ENCODE assay signal across 20 cellular contexts in genomic region chr5:51500-51823, GRCh38. TPM values are rescaled to one million over a fixed set of nuclear protein-coding genes. Genes with fewer than 3 reads are reported as not detected.
DNase-seq lines count a peak whose midpoint lies in the region; TF ChIP-seq lines count a peak whose summit lies in the region.
"Had no signal": no experiment of that assay in that cellular context is flagged by ENCODE, and none has a peak within 500 bp of the region (broad histone marks: within the 10 kb centered on the region; RNA-seq: fewer than 3 reads in every experiment).

No MANE protein-coding gene starts in this region.

- 17% methylated on average over 24 of the region's 24 CpGs for WGBS in hepatocyte (ENCODE audit: low lambda C conversion rate, missing lambda C conversion rate)

- H3K4me2 ChIP-seq in hepatocyte (peak overlapping the region; percentile 67), neural progenitor cell (peak overlapping the region; percentile 71)

- H3K27ac ChIP-seq in HUES48 (ENCODE audit: low read depth, low read length) (no peak overlapping the region), hepatocyte (no peak overlapping the region), neural progenitor cell (no peak overlapping the region)
- H3K27ac ChIP-seq: SJSA1 had no signal

- H3K4me1 Mint-ChIP-seq in neural progenitor cell (peaks cover 17% of the 10 kb centered on the region), mesothelial cell of epicardium (peaks cover 2% of the 10 kb centered on the region)

- peaks cover 22% of the 10 kb centered on the region for H3K27me3 Mint-ChIP-seq in neural progenitor cell (ENCODE audit: insufficient read depth, low read depth)
- H3K27me3 Mint-ChIP-seq in mesothelial cell of epicardium (ENCODE audit: low read depth): peaks cover 60% of the 10 kb centered on the region

- DNase-seq in hepatocyte (ENCODE audit: low spot score) (no peak), neural progenitor cell (ENCODE audit: low spot score) (no peak), mesothelial cell of epicardium (ENCODE audit: low spot score in 2 of 2, unreplicated experiment in 2 of 2) (no peak), iPS-NIHi7 (ENCODE audit: extremely low spot score) (no peak), middle frontal gyrus (ENCODE audit: extremely low spot score, low spot score) (no peak), DMS153 treated with DMSO at 0.1 percent for 48 hours (lab: John Stamatoyannopoulos, UW; ENCODE audit: unreplicated experiment) (no peak)
- DNase-seq: BE2C; CD4-positive, CD25-positive, alpha-beta regulatory T cell; COR-L47; GF-D8; HFFc6; IMR-90; NCI-H1436; NCI-H2029; NCI-H2171; NCI-H526 had no signal

- H3K9me3 ChIP-seq in ES-I3 (ENCODE audit: control insufficient read depth, insufficient read depth, low read length) (no peaks in the 10 kb centered on the region), HUES48 (ENCODE audit: control insufficient read depth, insufficient read depth, low read length) (no peaks in the 10 kb centered on the region), hepatocyte (ENCODE audit: low read depth) (no peaks in the 10 kb centered on the region), neural progenitor cell (ENCODE audit: low read depth) (no peaks in the 10 kb centered on the region)
- H3K9me3 ChIP-seq: BE2C, SJSA1 had no signal

- H3K4me3 Mint-ChIP-seq in neural progenitor cell (no peak overlapping the region), mesothelial cell of epicardium (no peak overlapping the region)
- H3K4me3 Mint-ChIP-seq: HFFc6 had no signal

- no peaks in the 10 kb centered on the region for H3K9me2 ChIP-seq in hepatocyte (replicated peaks; ENCODE audit: insufficient read depth)

- H3K9ac ChIP-seq in ES-I3 (ENCODE audit: low read depth, low read length) (peak overlapping the region; percentile 72), HUES48 (ENCODE audit: low read depth, low read length) (no peak overlapping the region), neural progenitor cell (no peak overlapping the region)

- H3K4me1 ChIP-seq in ES-I3 (ENCODE audit: insufficient read depth, low read length): peaks cover under 1% of the 10 kb centered on the region; the same call in 1 of the 2 replicates
- H3K4me1 ChIP-seq in HUES48 (ENCODE audit: control insufficient read depth, insufficient read depth, low read length): peaks cover 8% of the 10 kb centered on the region; the same call in 1 of the 2 replicates
- no peaks in the 10 kb centered on the region for H3K4me1 ChIP-seq in hepatocyte (ENCODE audit: insufficient read depth)
- H3K4me1 ChIP-seq in neural progenitor cell: peaks cover 10% of the 10 kb centered on the region
- H3K4me1 ChIP-seq: BE2C, SJSA1 had no signal

- TF ChIP-seq CTCF in hepatocyte (IDR thresholded peaks at IDR 0.05; ENCODE audit: poor library complexity) (no peak), neural progenitor cell (IDR thresholded peaks at IDR 0.05) (no peak), mesothelial cell of epicardium (IDR thresholded peaks at IDR 0.05; ENCODE audit: unreplicated experiment) (no peak)

- no peak overlapping the region for H2AFZ ChIP-seq in hepatocyte
- no peak overlapping the region for H2AFZ ChIP-seq in neural progenitor cell (replicated peaks)

- peak overlapping the region; percentile 45; the same call in 1 of the 2 replicates for H3K4me3 ChIP-seq in HUES48 (ENCODE audit: low read depth, low read length)
- H3K4me3 ChIP-seq in hepatocyte: no peak overlapping the region
- peak overlapping the region; percentile 25 for H3K4me3 ChIP-seq in neural progenitor cell
- H3K4me3 ChIP-seq: SJSA1 had no signal

- no peaks in the 10 kb centered on the region for H3K36me3 ChIP-seq in ES-I3 (ENCODE audit: insufficient read depth, low read length)
- H3K36me3 ChIP-seq in HUES48 (ENCODE audit: control insufficient read depth, insufficient read depth, low read length): no peaks in the 10 kb centered on the region
- no peaks in the 10 kb centered on the region for H3K36me3 ChIP-seq in hepatocyte (replicated peaks; ENCODE audit: insufficient read depth, low read depth)
- no peaks in the 10 kb centered on the region for H3K36me3 ChIP-seq in neural progenitor cell
- H3K36me3 ChIP-seq: BE2C, SJSA1 had no signal

- no peaks in the 10 kb centered on the region for H3K79me2 ChIP-seq in hepatocyte
- peaks cover 11% of the 10 kb centered on the region for H3K79me2 ChIP-seq in neural progenitor cell (ENCODE audit: low read depth)

- peaks cover 31% of the 10 kb centered on the region for H3F3A ChIP-seq in neural progenitor cell (ENCODE audit: low read depth)

- peaks cover 57% of the 10 kb centered on the region for H3K27me3 ChIP-seq in HUES48 (ENCODE audit: control insufficient read depth, insufficient read depth, low read length)
- H3K27me3 ChIP-seq in hepatocyte: peaks cover 78% of the 10 kb centered on the region
- H3K27me3 ChIP-seq in neural progenitor cell: peaks cover 69% of the 10 kb centered on the region

- no peak overlapping the region for H3K27ac Mint-ChIP-seq in neural progenitor cell
- no peak overlapping the region for H3K27ac Mint-ChIP-seq in mesothelial cell of epicardium
- H3K27ac Mint-ChIP-seq: HFFc6 had no signal

- H3K9me3 Mint-ChIP-seq in neural progenitor cell (peaks cover 3% of the 10 kb centered on the region), mesothelial cell of epicardium (no peaks in the 10 kb centered on the region)
- H3K9me3 Mint-ChIP-seq: HFFc6 had no signal

- H4K20me1 ChIP-seq in hepatocyte (ENCODE audit: insufficient read depth, poor library complexity, severe bottlenecking) (no peaks in the 10 kb centered on the region), neural progenitor cell (ENCODE audit: low read depth) (peaks cover 42% of the 10 kb centered on the region)

- H3K36me3 Mint-ChIP-seq in neural progenitor cell: peaks cover 2% of the 10 kb centered on the region
- no peaks in the 10 kb centered on the region for H3K36me3 Mint-ChIP-seq in mesothelial cell of epicardium

RNA-seq across cellular contexts. Expression of gene PLEKHG4B, which starts 40.5 kb away (rescaled TPM):
- total RNA-seq in hepatocyte: 3.5 and 4.0 TPM in 2 replicates
- 3.6 and 6.7 TPM in 2 replicates for polyA plus RNA-seq in hepatocyte
- 28.8 and 63.1 TPM in 2 replicates for total RNA-seq in neural progenitor cell (ENCODE audit: low replicate concordance)
- 65.6 to 71.2 TPM (median 70.0 TPM) in 3 replicates for total RNA-seq in mesothelial cell of epicardium
- total RNA-seq: CD4-positive, CD25-positive, alpha-beta regulatory T cell; HT-29 had no signal
- polyA plus RNA-seq: CD4-positive, CD25-positive, alpha-beta regulatory T cell had no signal
